ENCODE assay signal across 8 cellular contexts in the genomic region with DNA sequence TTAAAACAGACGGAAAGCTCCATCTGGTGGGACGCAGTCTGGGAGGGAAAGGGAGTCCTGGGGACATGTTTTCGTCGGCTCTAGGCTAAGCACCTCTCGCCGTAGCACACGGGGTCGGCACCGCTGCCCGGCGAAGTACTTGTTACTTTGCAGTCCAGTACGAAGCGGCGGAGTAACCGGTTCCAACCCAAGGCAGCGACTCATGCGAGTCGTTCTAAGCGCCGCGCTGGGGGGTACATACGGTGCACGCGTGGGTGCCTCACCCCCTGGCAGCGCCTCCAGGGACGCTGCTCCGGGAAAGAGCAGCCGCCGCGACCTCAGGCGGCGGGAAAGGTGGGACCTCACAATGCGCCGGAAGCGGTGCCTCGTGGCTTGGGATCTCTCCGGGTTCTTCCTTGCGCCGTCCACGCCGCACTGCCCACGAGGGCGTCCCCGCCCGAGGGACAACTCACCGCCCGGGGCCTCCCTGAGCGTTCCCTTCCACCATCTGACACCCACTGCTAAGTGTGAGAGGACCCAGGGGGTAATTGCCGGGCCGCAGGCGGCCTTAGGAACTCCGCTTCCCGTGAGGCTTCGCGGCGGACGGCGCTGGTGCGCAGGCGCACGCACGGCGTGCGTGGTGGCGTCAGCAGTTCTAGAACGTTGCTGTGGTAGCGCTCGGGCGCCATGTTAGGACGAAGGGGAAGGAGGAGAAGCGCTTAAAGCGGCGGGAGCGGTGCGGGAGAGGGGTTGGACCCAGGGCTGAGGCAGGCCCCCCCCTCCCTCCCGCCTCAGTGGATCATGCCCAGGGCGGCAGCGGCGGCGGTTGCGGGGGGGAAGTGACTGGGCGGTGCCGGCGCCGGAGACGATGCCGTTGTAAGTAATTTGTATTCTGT. TPM values are rescaled to one million over a fixed set of nuclear protein-coding genes. Genes with fewer than 3 reads are reported as not detected.
DNase-seq lines count a peak whose midpoint lies in the region; TF ChIP-seq lines count a peak whose summit lies in the region.

A gene (plus strand): TSS at position 637 of the 875 bp plus-strand sequence. CDS start 211 bp downstream, at position 848.

- peaks cover 22% of the 10 kb centered on the region for H3K36me3 Mint-ChIP-seq in HFFc6 (ENCODE audit: low read depth)

- H3K4me1 Mint-ChIP-seq in HFFc6 (ENCODE audit: low read depth): peaks cover 33% of the 10 kb centered on the region

- H3K27me3 ChIP-seq in GM06990 (replicated peaks; ENCODE audit: control insufficient read depth, insufficient read depth, low read length): no peaks in the 10 kb centered on the region

- peaks cover 2% of the 10 kb centered on the region for H3K27me3 Mint-ChIP-seq in HFFc6 (ENCODE audit: insufficient read depth)

- peak within 1 kb of the TSS; percentile 75 for H3K27ac ChIP-seq in SK-N-MC
- H3K27ac ChIP-seq in temporal lobe (ENCODE audit: low read depth, low read length): peak within 1 kb of the TSS; percentile 86

- H3K9me3 Mint-ChIP-seq in HFFc6: no peaks in the 10 kb centered on the region

- H3K9me3 ChIP-seq in SK-N-MC (ENCODE audit: low read depth, low read length): peaks cover 10% of the 10 kb centered on the region

- H3K36me3 ChIP-seq in GM06990 (ENCODE audit: control insufficient read depth, insufficient read depth, low read length): no peaks in the 10 kb centered on the region
- H3K36me3 ChIP-seq in SK-N-MC (ENCODE audit: insufficient read depth, low read length): peaks cover 33% of the 10 kb centered on the region

- TF ChIP-seq CTCF in GM06990 (IDR thresholded peaks at IDR 0.05; ENCODE audit: insufficient read depth, low read length, poor library complexity, severe bottlenecking) (peak; percentile 32), HFFc6 (IDR thresholded peaks at IDR 0.05) (peak; percentile 47), NB4 (IDR thresholded peaks at IDR 0.05; ENCODE audit: low read depth, low read length) (no peak)

- TF ChIP-seq POLR2A in NB4 (IDR thresholded peaks at IDR 0.05; ENCODE audit: extremely low read depth, insufficient read length): peak; percentile 91

- peak within 1 kb of the TSS; percentile 96 for H3K27ac Mint-ChIP-seq in HFFc6

- H3K9ac ChIP-seq in SK-N-MC (ENCODE audit: insufficient read length): peak within 1 kb of the TSS; percentile 87

- H3K4me3 Mint-ChIP-seq in HFFc6: peak within 1 kb of the TSS; percentile 99

- H3K4me3 ChIP-seq in GM06990 (replicated peaks; ENCODE audit: low read depth, low read length): peak within 1 kb of the TSS; percentile 97
- H3K4me3 ChIP-seq in NB4 (ENCODE audit: low read depth, low read length): peak within 1 kb of the TSS; percentile 96
- H3K4me3 ChIP-seq in SK-N-MC: peak within 1 kb of the TSS; percentile 99

- DNase-seq in GM06990 (ENCODE audit: extremely low read depth, insufficient read length) (peak; percentile 99), HFFc6 (peak; percentile 92), NB4 (ENCODE audit: low read depth) (peak; percentile 97), SK-N-MC (ENCODE audit: low read depth, low spot score) (peak; percentile 89), globus pallidus (ENCODE audit: low spot score) (peak; percentile 93), occipital lobe (lab: John Stamatoyannopoulos, UW) (peak; percentile 90)
- DNase-seq in activated naive CD4-positive, alpha-beta T cell treated with anti-CD3 and anti-CD28 coated beads, Interleukin-2, amount 50 U/mL, for 16 hours: peak; percentile 95

RNA-seq across cellular contexts. Expression of the gene that starts here (rescaled TPM):
- total RNA-seq in HFFc6 (2021; fragmentation: NEBNext Ultra II Directional; extraction: Animal tissue kit (Norgen Biotek cat#: 25700)): 100 to 1,000 TPM; 115 to 148 (median 130) TPM
- total RNA-seq in occipital lobe (225 TPM), temporal lobe (162 TPM)

Comparison
In these comparisons a context has a peak if more than half of its experiments do, and no peak if none do; other contexts are left out.
1. Peak in every context shown above with its lines: DNase-seq, H3K4me3 ChIP-seq and H3K27ac ChIP-seq.